16 cellular contexts compared by ENCODE assay signal in the genomic region with DNA sequence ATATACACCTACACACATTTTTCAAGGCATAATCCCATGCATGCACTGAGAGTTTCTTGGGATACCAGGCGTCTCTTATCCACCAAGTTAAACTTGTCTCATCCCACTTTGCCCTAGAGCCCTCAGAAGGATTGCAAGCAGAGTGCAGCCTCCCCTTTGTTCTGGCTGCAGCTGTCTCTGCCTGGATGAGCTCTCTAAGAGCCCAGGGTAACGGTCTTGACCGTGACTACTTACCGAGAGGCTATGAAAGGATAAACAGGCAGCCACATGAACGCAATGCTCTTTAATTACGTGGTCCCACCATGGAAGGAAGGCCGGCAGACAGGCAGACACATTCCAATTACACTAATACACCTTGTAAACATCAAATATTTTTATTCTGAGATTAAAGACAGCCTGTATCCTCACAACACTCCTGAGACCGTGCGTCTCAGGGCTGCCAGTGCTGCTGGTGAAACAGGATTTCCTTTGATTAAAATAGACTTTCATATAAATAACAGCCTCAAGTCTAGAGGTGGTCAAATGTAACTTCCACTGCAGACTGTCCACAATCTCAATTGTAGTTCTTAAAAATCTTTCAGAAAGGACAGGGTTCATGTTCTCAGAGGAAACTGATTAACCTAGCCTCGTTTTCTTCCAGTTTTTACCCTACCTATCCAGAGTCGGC.
"Had no signal": no experiment of that assay in that cellular context is flagged by ENCODE, and none has a peak within 500 bp of the region (broad histone marks: within the 10 kb centered on the region; RNA-seq: fewer than 3 reads in every experiment).

No MANE protein-coding gene starts in this region.

- H3K9me3 ChIP-seq: sigmoid colon, thoracic aorta had no signal

- DNase-seq: activated CD4-positive, alpha-beta T cell treated with anti-CD3 and anti-CD28 coated beads, Interleukin-2, amount 50 U/mL, for 4 hours; activated naive CD4-positive, alpha-beta T cell; activated T-cell treated with anti-CD3 and anti-CD28 coated beads for 4 hours; anterior cingulate cortex; cerebellar nuclear complex; effector memory CD4-positive, alpha-beta T cell; foreskin keratinocyte; glutamatergic neuron; hypothalamus; kidney glomerular epithelial cell; left ventricle myocardium superior; sigmoid colon; stimulated activated CD4-positive, alpha-beta T cell treated with anti-CD3 and anti-CD28 coated beads, Interleukin-1b, Interleukin-23, amount 100 ng/mL, for 48 hours; T-helper 17 cell had no signal

- ATAC-seq: activated CD4-positive, CD25-positive, alpha-beta regulatory T cell treated with anti-CD3 and anti-CD28 coated beads, Interleukin-2, amount 50 U/mL, for 24 hours; foreskin keratinocyte; left ventricle myocardium superior had no signal

- H3K4me1 ChIP-seq: foreskin keratinocyte, sigmoid colon had no signal

- H3K27ac ChIP-seq: foreskin keratinocyte, sigmoid colon, thoracic aorta had no signal

- H3K4me3 ChIP-seq: sigmoid colon, thoracic aorta had no signal

- H3K27me3 ChIP-seq: foreskin keratinocyte, sigmoid colon had no signal

- H3K36me3 ChIP-seq: sigmoid colon, thoracic aorta had no signal
